Comparison of ENCODE assay signal across 28 cellular contexts in the genomic region with DNA sequence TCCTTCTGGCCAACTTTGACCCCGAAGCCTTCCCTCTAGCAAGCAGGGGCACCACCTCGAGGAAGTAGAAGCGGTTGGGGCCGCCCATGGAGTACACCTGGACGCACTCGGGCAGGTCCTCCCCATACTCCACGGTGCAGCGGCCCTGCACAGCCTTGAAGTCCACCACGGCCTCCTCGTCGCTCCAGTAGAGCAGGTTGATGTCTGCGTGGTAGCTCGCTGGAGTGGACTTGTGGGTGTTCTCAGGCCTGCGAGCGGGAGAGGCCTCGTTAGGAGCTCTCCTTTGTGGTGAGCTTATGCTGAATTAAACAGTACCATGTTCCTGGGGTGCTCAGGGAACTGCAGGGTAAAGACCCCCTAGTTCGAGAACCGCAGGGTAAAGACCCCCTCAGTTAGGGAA. TPM values are rescaled to one million over a fixed set of nuclear protein-coding genes. Genes with fewer than 3 reads are reported as not detected.
A peak's percentile ranks its signal among the peaks of the same experiment; 100 is the strongest.
DNase-seq lines count a peak whose midpoint lies in the region; ATAC-seq and TF ChIP-seq lines count a peak whose summit lies in the region.
"Had no signal": no experiment of that assay in that cellular context is flagged by ENCODE, and none has a peak within 500 bp of the region (broad histone marks: within the 10 kb centered on the region; RNA-seq: fewer than 3 reads in every experiment).

No MANE protein-coding gene starts in this region.

- H3K4me3 ChIP-seq in spleen = no peak overlapping the region
- H3K4me3 ChIP-seq: BLaER1 treated with 17β-estradiol and CSF1 and Interleukin-3, amounts not matched to agents 10 nM and 100 nM; hepatocyte; ovary; SK-N-MC; smooth muscle cell; thoracic aorta had no signal

- no peak for DNase-seq in activated T-cell treated with anti-CD3 and anti-CD28 coated beads, Interleukin-2, amount 50 U/mL, for 72 hours
- no peak for DNase-seq in activated T-cell treated with anti-CD3 and anti-CD28 coated beads, Interleukin-2, amount 50 U/mL, for 48 hours
- DNase-seq in RWPE1 (ENCODE audit: low spot score) (no peak), spleen (no peak), DMS53 (lab: John Stamatoyannopoulos, UW) (no peak)
- DNase-seq: foreskin melanocyte; IMR-90; mesendoderm; natural killer cell; NCI-H1092; NCI-H2029 treated with DMSO at 0.1 percent for 48 hours; NCI-H226; ovary; retina; stimulated activated CD4-positive, alpha-beta T cell treated with anti-CD3 and anti-CD28 coated beads, Interleukin-2, amount 100 ng/mL, for 48 hours had no signal

- peak overlapping the region; percentile 42 for H3K27ac Mint-ChIP-seq in activated T-cell treated with anti-CD3 and anti-CD28 coated beads, Interleukin-2, amount 50 U/mL, for 72 hours
- peak overlapping the region; percentile 63 for H3K27ac Mint-ChIP-seq in dendritic cell treated with granulocyte-macrophage colony-stimulating factor and Interleukin-4, amounts not matched to agents 40 ng/mL and 50 ng/mL, for 4 days
- H3K27ac Mint-ChIP-seq: brain; stimulated activated memory B cell treated with anti-CD40 and anti-IgM and Interleukin-4, amounts not matched to agents 10 μg/mL and 1 μg/mL and 100 μg/mL, for 72 hours had no signal

- CTCF ChIA-PET in RWPE1 (lab: Yijun Ruan, JAX) = interaction anchor here (0.6 kb wide), 1 partner anchor 52 kb away, joined by 3 read pairs; a partner anchor contains a TSS

- no peaks in the 10 kb centered on the region for H3K9me3 Mint-ChIP-seq in activated T-cell treated with anti-CD3 and anti-CD28 coated beads, Interleukin-2, amount 50 U/mL, for 72 hours
- H3K9me3 Mint-ChIP-seq in dendritic cell treated with granulocyte-macrophage colony-stimulating factor and Interleukin-4, amounts not matched to agents 40 ng/mL and 50 ng/mL, for 4 days = no peaks in the 10 kb centered on the region
- H3K9me3 Mint-ChIP-seq: brain; natural killer cell; stimulated activated memory B cell treated with anti-CD40 and anti-IgM and Interleukin-4, amounts not matched to agents 10 μg/mL and 1 μg/mL and 100 μg/mL, for 72 hours; T-helper 2 cell treated with Interferon-gamma antibody and Interleukin-4, amounts not matched to agents 5 μg/mL and 100 μg/mL, for 36 hours had no signal

- H3K4me1 ChIP-seq in spleen = peaks cover 0 to 30% (median 0%) of the 10 kb centered on the region in 6 donors

- peaks cover 0 to 100% (median 99%) of the 10 kb centered on the region in 6 donors for H3K36me3 ChIP-seq in spleen

- H3K4me1 Mint-ChIP-seq in activated T-cell treated with anti-CD3 and anti-CD28 coated beads, Interleukin-2, amount 50 U/mL, for 72 hours (ENCODE audit: low read depth) = peaks cover 33% of the 10 kb centered on the region
- H3K4me1 Mint-ChIP-seq in dendritic cell treated with granulocyte-macrophage colony-stimulating factor and Interleukin-4, amounts not matched to agents 40 ng/mL and 50 ng/mL, for 4 days (ENCODE audit: low read depth) = peaks cover 55% of the 10 kb centered on the region
- H3K4me1 Mint-ChIP-seq: brain; stimulated activated memory B cell treated with anti-CD40 and anti-IgM and Interleukin-4, amounts not matched to agents 10 μg/mL and 1 μg/mL and 100 μg/mL, for 72 hours had no signal

- H3K4me3 Mint-ChIP-seq in activated T-cell treated with anti-CD3 and anti-CD28 coated beads, Interleukin-2, amount 50 U/mL, for 72 hours = no peak overlapping the region
- H3K4me3 Mint-ChIP-seq in dendritic cell treated with granulocyte-macrophage colony-stimulating factor and Interleukin-4, amounts not matched to agents 40 ng/mL and 50 ng/mL, for 4 days = no peak overlapping the region
- H3K4me3 Mint-ChIP-seq: brain; stimulated activated memory B cell treated with anti-CD40 and anti-IgM and Interleukin-4, amounts not matched to agents 10 μg/mL and 1 μg/mL and 100 μg/mL, for 72 hours had no signal

- H3K27me3 Mint-ChIP-seq in activated T-cell treated with anti-CD3 and anti-CD28 coated beads, Interleukin-2, amount 50 U/mL, for 72 hours (ENCODE audit: low read depth) = no peaks in the 10 kb centered on the region
- no peaks in the 10 kb centered on the region for H3K27me3 Mint-ChIP-seq in dendritic cell treated with granulocyte-macrophage colony-stimulating factor and Interleukin-4, amounts not matched to agents 40 ng/mL and 50 ng/mL, for 4 days
- H3K27me3 Mint-ChIP-seq: brain; stimulated activated memory B cell treated with anti-CD40 and anti-IgM and Interleukin-4, amounts not matched to agents 10 μg/mL and 1 μg/mL and 100 μg/mL, for 72 hours had no signal

- POLR2A ChIA-PET in RWPE1 (lab: Yijun Ruan, JAX; ENCODE audit: low non-redundant PET) = no interaction called here

- no peaks in the 10 kb centered on the region for H3K27me3 ChIP-seq in spleen (replicated peaks in 1 of 7)
- H3K27me3 ChIP-seq: BLaER1 treated with 17β-estradiol and CSF1 and Interleukin-3, amounts not matched to agents 10 nM and 100 nM; hepatocyte; ovary had no signal

- no peak for ATAC-seq in activated T-cell treated with anti-CD3 and anti-CD28 coated beads, Interleukin-2, amount 50 U/mL, for 72 hours (replicated peaks in 1 of 2)
- ATAC-seq in GM21737 (IDR thresholded peaks at IDR 0.05; ENCODE audit: unreplicated experiment) (no peak), HG02623 (IDR thresholded peaks at IDR 0.05; ENCODE audit: unreplicated experiment) (no peak)

- H3K27ac ChIP-seq in RWPE1 (0 out of 2 replicates have a peak overlapping the region, but pooled peaks have one; percentile 9), spleen (peak overlapping the region; percentile 60 to 87 (median 74))
- H3K27ac ChIP-seq: BLaER1 treated with 17β-estradiol and CSF1 and Interleukin-3, amounts not matched to agents 10 nM and 100 nM; hepatocyte; ovary; SK-N-MC; thoracic aorta had no signal

- H3K36me3 Mint-ChIP-seq in activated T-cell treated with anti-CD3 and anti-CD28 coated beads, Interleukin-2, amount 50 U/mL, for 72 hours (ENCODE audit: insufficient read depth in 2 of 2) = peaks cover 10 to 40% of the 10 kb centered on the region in 2 donors
- H3K36me3 Mint-ChIP-seq in dendritic cell treated with granulocyte-macrophage colony-stimulating factor and Interleukin-4, amounts not matched to agents 40 ng/mL and 50 ng/mL, for 4 days (ENCODE audit: low read depth) = peaks cover 100% of the 10 kb centered on the region
- H3K36me3 Mint-ChIP-seq: natural killer cell had no signal

- no peaks in the 10 kb centered on the region for H3K9me3 ChIP-seq in spleen
- H3K9me3 ChIP-seq: BLaER1 treated with 17β-estradiol and CSF1 and Interleukin-3, amounts not matched to agents 10 nM and 100 nM; ovary; thoracic aorta had no signal

- 93 to 98% (median 96%) methylated on average over 12 to 18 of the region's 18 CpGs for WGBS in spleen, 5 donors

- intact Hi-C loops in dendritic cell treated with granulocyte-macrophage colony-stimulating factor and Interleukin-4, amounts not matched to agents 40 ng/mL and 50 ng/mL, for 4 days (cut with micrococcal nuclease) = no loop called here
- intact Hi-C loops in spleen (cut with DNase I; ENCODE audit: low total_unique reads) = no loop called here

- TF ChIP-seq POLR2A in spleen (IDR thresholded peaks at IDR 0.05) = no peak

- no peak for TF ChIP-seq CTCF in RWPE1 (conservative IDR thresholded peaks at IDR 0.05; ENCODE audit: low read depth)
- TF ChIP-seq CTCF in spleen (IDR thresholded peaks at IDR 0.05 in 8 of 11, conservative IDR thresholded peaks at IDR 0.05 in 3 of 11) = no peak

RNA-seq across cellular contexts. Expression of a gene that starts 22.3 kb away (rescaled TPM):
- 100 to 1,000 TPM; 277 to 278 TPM for total RNA-seq in activated T-cell treated with anti-CD3 and anti-CD28 coated beads, Interleukin-2, amount 50 U/mL, for 72 hours
- total RNA-seq in spleen = 100 to 1,000 TPM; 165 to 209 (median 194) TPM
- 100 to 1,000 TPM; 200 to 262 (median 213) TPM for polyA plus RNA-seq in spleen

RNA-seq across cellular contexts. Expression of a gene that starts 30.5 kb away (rescaled TPM):
- total RNA-seq in activated T-cell treated with anti-CD3 and anti-CD28 coated beads, Interleukin-2, amount 50 U/mL, for 72 hours = 10 to 100 TPM; 65.4 to 73.9 TPM
- total RNA-seq in spleen = 10 to 100 TPM; 10.9 to 24.2 (median 18.2) TPM
- polyA plus RNA-seq in spleen = 10 to 100 TPM in 2 of 3 donors, 1 to 10 TPM in 1; 7.9 to 18.2 (median 14.7) TPM

RNA-seq across cellular contexts. Expression of a gene that starts 35.8 kb away (rescaled TPM):
- total RNA-seq in activated T-cell treated with anti-CD3 and anti-CD28 coated beads, Interleukin-2, amount 50 U/mL, for 72 hours = 100 to 1,000 TPM; 106 to 117 TPM
- total RNA-seq in spleen = 10 to 100 TPM; 26.8 to 52.1 (median 40.9) TPM
- 10 to 100 TPM; 46.1 to 90.2 (median 60.3) TPM for polyA plus RNA-seq in spleen

RNA-seq across cellular contexts. Expression of a gene that starts 39.5 kb away (rescaled TPM):
- total RNA-seq in activated T-cell treated with anti-CD3 and anti-CD28 coated beads, Interleukin-2, amount 50 U/mL, for 72 hours = 10 to 100 TPM; 13.2 to 17.6 TPM
- total RNA-seq in spleen = 1 to 10 TPM; 1.4 to 4.8 (median 3.4) TPM
- polyA plus RNA-seq in spleen = 10 to 100 TPM; 10.6 to 18.4 (median 12.6) TPM
- total RNA-seq: esophagus mucosa, IMR-90, RPMI7951, thoracic aorta had no signal

RNA-seq across cellular contexts. Expression of a gene that starts 52.8 kb away (rescaled TPM):
- total RNA-seq in activated T-cell treated with anti-CD3 and anti-CD28 coated beads, Interleukin-2, amount 50 U/mL, for 72 hours = 100 to 1,000 TPM; 294 to 304 TPM
- 100 to 1,000 TPM in 2 of 7 donors, 10 to 100 TPM in 5; 66.9 to 131 (median 77.2) TPM for total RNA-seq in spleen
- polyA plus RNA-seq in spleen = 10 to 100 TPM; 40.6 to 43.3 (median 41.1) TPM
